1 cellular context compared by ENCODE assay signal in genomic region chr17:28093999-28094716, GRCh38.
TF ChIP-seq lines count a peak whose summit lies in the region.

No MANE protein-coding gene starts in this region.

TF ChIP-seq in GM12878, 131 proteins besides CTCF, POLR2A, EP300 and RAD21 (continued from another document):
- no peak for TF ChIP-seq REST (IDR thresholded peaks at IDR 0.05; ENCODE audit: low read depth, low read length)
- no peak for TF ChIP-seq ZBTB4 (CRISPR knock-in tag; IDR thresholded peaks at IDR 0.05)
- TF ChIP-seq USF2 (IDR thresholded peaks at IDR 0.05; ENCODE audit: borderline replicate concordance, low read depth, low read length) = no peak
- peak; percentile 84 for TF ChIP-seq SMAD5 (IDR thresholded peaks at IDR 0.05; ENCODE audit: low read depth)
- TF ChIP-seq PRDM15 (CRISPR knock-in tag; IDR thresholded peaks at IDR 0.05) = no peak
- no peak for TF ChIP-seq NFIC (IDR thresholded peaks at IDR 0.05; ENCODE audit: low read depth, low read length)
- no peak for TF ChIP-seq EZH2 (IDR thresholded peaks at IDR 0.05; ENCODE audit: borderline replicate concordance, control insufficient read depth, low read depth, low read length)
- no peak for TF ChIP-seq PAX8 (IDR thresholded peaks at IDR 0.05)
- 0 out of 2 replicates have a peak, but pooled peaks have one; percentile 7 for TF ChIP-seq JUNB (IDR thresholded peaks at IDR 0.05)
